Comparison of ENCODE assay signal across 12 cellular contexts in the genomic region with DNA sequence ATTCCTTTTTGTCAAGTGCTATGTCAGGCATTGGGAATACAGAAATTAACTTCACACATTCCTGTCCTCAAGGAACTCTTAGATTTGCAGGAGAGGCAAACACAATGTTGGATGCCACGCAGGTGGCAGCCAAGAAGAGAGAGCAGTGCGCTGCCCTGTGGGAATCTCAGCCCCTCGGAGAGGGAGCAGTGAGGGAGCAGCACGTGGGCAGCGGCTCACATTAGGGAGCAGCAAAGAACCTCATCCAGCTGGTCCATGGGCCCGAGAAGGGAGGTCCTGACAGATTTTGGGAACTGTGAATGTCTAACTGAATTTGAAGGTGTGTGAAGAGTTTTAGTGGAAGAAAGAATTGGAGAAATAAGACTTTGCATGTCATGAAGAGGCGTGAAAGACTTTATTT.
"Had no signal": no experiment of that assay in that cellular context is flagged by ENCODE, and none has a peak within 500 bp of the region (broad histone marks: within the 10 kb centered on the region; RNA-seq: fewer than 3 reads in every experiment).

No MANE protein-coding gene starts in this region.

- DNase-seq: activated CD4-positive, alpha-beta T cell treated with anti-CD3 and anti-CD28 coated beads, Interleukin-2, amount 50 U/mL, for 48 hours; activated CD4-positive, CD25-positive, alpha-beta regulatory T cell treated with anti-CD3 and anti-CD28 coated beads, Interleukin-2, amount 50 U/mL, for 72 hours; activated gamma-delta T cell; activated naive CD8-positive, alpha-beta T cell treated with anti-CD3 and anti-CD28 coated beads for 36 hours; activated T-cell treated with anti-CD3 and anti-CD28 coated beads, Interleukin-2, amount 50 U/mL, for 4 hours; foreskin melanocyte; heart right ventricle; kidney; left ventricle myocardium inferior; stimulated activated CD4-positive, alpha-beta T cell treated with anti-CD3 and anti-CD28 coated beads, Interleukin-12 subunit alpha, Interleukin-12 subunit beta, amount 100 ng/mL, for 4 hours; stimulated activated naive CD4-positive, alpha-beta T cell had no signal

- H3K27ac ChIP-seq: heart right ventricle, left ventricle myocardium inferior had no signal

- H3K4me3 ChIP-seq: heart right ventricle, left ventricle myocardium inferior, right lobe of liver had no signal

- H3K27me3 ChIP-seq: heart right ventricle, right lobe of liver had no signal

- H3K9me3 ChIP-seq: heart right ventricle, left ventricle myocardium inferior, right lobe of liver had no signal

- ATAC-seq: activated T-cell treated with anti-CD3 and anti-CD28 coated beads, Interleukin-2, amount 50 U/mL, for 4 hours; heart right ventricle had no signal

- H3K36me3 ChIP-seq: heart right ventricle, left ventricle myocardium inferior, right lobe of liver had no signal
